1 cellular context compared by ENCODE assay signal in genomic region chr20:31565699-31566331, GRCh38.
TF ChIP-seq lines count a peak whose summit lies in the region.

No MANE protein-coding gene starts in this region.

TF ChIP-seq in HepG2, 621 proteins besides CTCF, POLR2A, EP300 and RAD21:
- TF ChIP-seq HES4 (CRISPR knock-in tag; IDR thresholded peaks at IDR 0.05; ENCODE audit: borderline replicate concordance) (no peak), RBM22 (optimal IDR thresholded peaks at IDR 0.05; ENCODE audit: low read length) (peak; percentile 3), MIXL1 (CRISPR knock-in tag; IDR thresholded peaks at IDR 0.05) (no peak), PPARG (CRISPR knock-in tag; conservative IDR thresholded peaks at IDR 0.05) (no peak), ZNF740 (CRISPR knock-in tag; IDR thresholded peaks at IDR 0.05) (0 out of 2 replicates have a peak, but pooled peaks have one; percentile 12), ZNF251 (CRISPR knock-in tag; IDR thresholded peaks at IDR 0.05) (no peak), EEA1 (CRISPR knock-in tag; IDR thresholded peaks at IDR 0.05; ENCODE audit: borderline replicate concordance) (no peak), SRY (CRISPR knock-in tag; IDR thresholded peaks at IDR 0.05) (0 out of 2 replicates have a peak, but pooled peaks have one; percentile 19), AGO2 (optimal IDR thresholded peaks at IDR 0.05; ENCODE audit: low read depth, low read length) (peak; percentile 74), NFYB (CRISPR knock-in tag; IDR thresholded peaks at IDR 0.05) (0 out of 2 replicates have a peak, but pooled peaks have one; percentile 8)
